ENCODE assay signal across 38 cellular contexts in genomic region chr10:49242604-49243003, GRCh38. TPM values are rescaled to one million over a fixed set of nuclear protein-coding genes. Genes with fewer than 3 reads are reported as not detected.
DNase-seq lines count a peak whose midpoint lies in the region; ATAC-seq, FAIRE-seq and TF ChIP-seq lines count a peak whose summit lies in the region.
"Had no signal": no experiment of that assay in that cellular context is flagged by ENCODE, and none has a peak within 500 bp of the region (broad histone marks: within the 10 kb centered on the region; RNA-seq: fewer than 3 reads in every experiment).

No MANE protein-coding gene starts in this region.

- H3K9ac ChIP-seq in kidney (ENCODE audit: low read length in 2 of 2) = no peak overlapping the region

- H3K27ac ChIP-seq in kidney (ENCODE audit: low read depth in 2 of 2, low read length in 2 of 2) = no peak overlapping the region
- H3K27ac ChIP-seq: dorsolateral prefrontal cortex, left lung, neutrophil, sigmoid colon, upper lobe of left lung had no signal

- peaks cover 19% of the 10 kb centered on the region for H3K27me3 Mint-ChIP-seq in T-helper 2 cell treated with Interferon-gamma antibody and Interleukin-4, amounts not matched to agents 5 μg/mL and 100 μg/mL, for 36 hours (ENCODE audit: low read depth)

- no peak overlapping the region for H3K4me3 ChIP-seq in kidney (ENCODE audit: low read length in 2 of 2)
- H3K4me3 ChIP-seq in mucosa of descending colon = no peak overlapping the region
- H3K4me3 ChIP-seq: dorsolateral prefrontal cortex, gastrocnemius medialis, GM12878, GM23338, left lung, sigmoid colon, upper lobe of left lung had no signal

- no peaks in the 10 kb centered on the region for H3K36me3 Mint-ChIP-seq in T-helper 2 cell treated with Interferon-gamma antibody and Interleukin-4, amounts not matched to agents 5 μg/mL and 100 μg/mL, for 36 hours (ENCODE audit: low read depth)
- H3K36me3 Mint-ChIP-seq: activated CD4-positive, alpha-beta memory T cell treated with anti-CD3 and anti-CD28 coated beads for 36 hours; CD4-positive, alpha-beta memory T cell; stimulated activated effector memory CD8-positive, alpha-beta T cell treated with anti-CD3 and anti-CD28 coated beads, Interleukin-12 subunit alpha, Interleukin-12 subunit beta, amount 100 ng/mL, for 72 hours had no signal

- FAIRE-seq in kidney (lab: Jason Lieb, UNC) = no peak
- FAIRE-seq: GM12878, GM19239 had no signal

- DNase-seq in NCI-H748 (lab: John Stamatoyannopoulos, UW; ENCODE audit: unreplicated experiment) (peak; percentile 57), NCI-H748 treated with DMSO at 0.1 percent for 48 hours (lab: John Stamatoyannopoulos, UW) (no peak), Right ventricle myocardium inferior (ENCODE audit: missing footprints) (peak; percentile 75), kidney (peak; percentile 78), Kasumi-1 (lab: John Stamatoyannopoulos, UW) (no peak), mucosa of descending colon (no peak)
- no peak for DNase-seq in T-helper 2 cell treated with Interferon-gamma antibody and Interleukin-4, amounts not matched to agents 5 μg/mL and 100 μg/mL, for 36 hours (ENCODE audit: low spot score)
- DNase-seq in activated CD4-positive, CD25-positive, alpha-beta regulatory T cell (lab: John Stamatoyannopoulos, UW) = no peak
- DNase-seq: activated CD4-positive, alpha-beta memory T cell treated with anti-CD3 and anti-CD28 coated beads for 36 hours; activated CD4-positive, CD25-positive, alpha-beta regulatory T cell treated with anti-CD3 and anti-CD28 coated beads, Interleukin-2, amount 50 U/mL, for 72 hours; activated naive CD4-positive, alpha-beta T cell treated with Interleukin-2 at 50 U/mL for 16 hours; CD4-positive, alpha-beta memory T cell; dorsolateral prefrontal cortex; gastrocnemius medialis; hypothalamus; immature natural killer cell; KBM-7; left lung; NCI-H2029 treated with DMSO at 0.1 percent for 48 hours; NCI-H526; SHP77 treated with DMSO at 0.1 percent for 48 hours; sigmoid colon; stimulated activated CD4-positive, alpha-beta T cell treated with anti-CD3 and anti-CD28 coated beads, Interleukin-4, amount 100 ng/mL, for 4 hours; substantia nigra; T-helper 2 cell; upper lobe of left lung had no signal

- ATAC-seq in Right ventricle myocardium inferior = peak; percentile 78
- ATAC-seq in mucosa of descending colon = no peak
- ATAC-seq: gastrocnemius medialis; GM12878; left lung; Panc1; stimulated activated effector memory CD8-positive, alpha-beta T cell treated with anti-CD3 and anti-CD28 coated beads, Interleukin-12 subunit alpha, Interleukin-12 subunit beta, amount 100 ng/mL, for 72 hours had no signal

- H3K4me3 Mint-ChIP-seq in T-helper 2 cell treated with Interferon-gamma antibody and Interleukin-4, amounts not matched to agents 5 μg/mL and 100 μg/mL, for 36 hours = no peak overlapping the region
- H3K4me3 Mint-ChIP-seq: activated CD4-positive, alpha-beta memory T cell treated with anti-CD3 and anti-CD28 coated beads for 36 hours; CD4-positive, alpha-beta memory T cell; central memory CD8-positive, alpha-beta T cell; immature natural killer cell; stimulated activated effector memory CD8-positive, alpha-beta T cell treated with anti-CD3 and anti-CD28 coated beads, Interleukin-12 subunit alpha, Interleukin-12 subunit beta, amount 100 ng/mL, for 72 hours had no signal

- TF ChIP-seq CTCF in kidney (IDR thresholded peaks at IDR 0.05; ENCODE audit: borderline replicate concordance, extremely low read depth, insufficient read depth) = no peak
- TF ChIP-seq CTCF in mucosa of descending colon (IDR thresholded peaks at IDR 0.05) = no peak

- no peaks in the 10 kb centered on the region for H3K4me1 Mint-ChIP-seq in T-helper 2 cell treated with Interferon-gamma antibody and Interleukin-4, amounts not matched to agents 5 μg/mL and 100 μg/mL, for 36 hours (ENCODE audit: low read depth)
- H3K4me1 Mint-ChIP-seq: CD4-positive, alpha-beta memory T cell; central memory CD8-positive, alpha-beta T cell; immature natural killer cell; stimulated activated effector memory CD8-positive, alpha-beta T cell treated with anti-CD3 and anti-CD28 coated beads, Interleukin-12 subunit alpha, Interleukin-12 subunit beta, amount 100 ng/mL, for 72 hours had no signal

- no peaks in the 10 kb centered on the region for H3K9me3 Mint-ChIP-seq in T-helper 2 cell treated with Interferon-gamma antibody and Interleukin-4, amounts not matched to agents 5 μg/mL and 100 μg/mL, for 36 hours
- H3K9me3 Mint-ChIP-seq: central memory CD8-positive, alpha-beta T cell; GM23338; immature natural killer cell had no signal

- intact Hi-C loops in Right ventricle myocardium inferior (cut with DNase I) = loop anchor here (2.0 kb wide), 1 partner anchor 56 kb away; the partner anchor contains the start of gene C10orf71
- intact Hi-C loops in kidney (cut with DNase I) = no loop called here
- intact Hi-C loops in mucosa of descending colon (cut with DNase I, micrococcal nuclease) = no loop called here

- H3K36me3 ChIP-seq in kidney (ENCODE audit: control insufficient read depth in 1 of 2, insufficient read depth in 2 of 2, low read length in 2 of 2) = no peaks in the 10 kb centered on the region
- no peaks in the 10 kb centered on the region for H3K36me3 ChIP-seq in mucosa of descending colon (ENCODE audit: low read depth)
- H3K36me3 ChIP-seq: gastrocnemius medialis, left lung, neutrophil, sigmoid colon, upper lobe of left lung had no signal

- H3K27ac Mint-ChIP-seq in T-helper 2 cell treated with Interferon-gamma antibody and Interleukin-4, amounts not matched to agents 5 μg/mL and 100 μg/mL, for 36 hours = no peak overlapping the region
- H3K27ac Mint-ChIP-seq: activated CD4-positive, alpha-beta memory T cell treated with anti-CD3 and anti-CD28 coated beads for 36 hours; CD4-positive, alpha-beta memory T cell; GM23338; immature natural killer cell; progenitor cell of endocrine pancreas; stimulated activated effector memory CD8-positive, alpha-beta T cell treated with anti-CD3 and anti-CD28 coated beads, Interleukin-12 subunit alpha, Interleukin-12 subunit beta, amount 100 ng/mL, for 72 hours had no signal

- H3K4me1 ChIP-seq in kidney (ENCODE audit: control insufficient read depth in 1 of 2, insufficient read depth in 1 of 2, low read depth in 1 of 2, low read length in 2 of 2) (peaks cover 3 to 4% of the 10 kb centered on the region in 2 donors), mucosa of descending colon (ENCODE audit: low read depth) (no peaks in the 10 kb centered on the region)
- H3K4me1 ChIP-seq: gastrocnemius medialis, sigmoid colon, upper lobe of left lung had no signal

- H3K9me3 ChIP-seq in kidney (ENCODE audit: control insufficient read depth in 1 of 2, low read length in 2 of 2) (no peaks in the 10 kb centered on the region), mucosa of descending colon (no peaks in the 10 kb centered on the region)
- H3K9me3 ChIP-seq: gastrocnemius medialis, left lung, neutrophil, sigmoid colon, upper lobe of left lung had no signal

RNA-seq across cellular contexts. Expression of gene TMEM273, which starts 54.4 kb away (rescaled TPM):
- total RNA-seq in Right ventricle myocardium inferior (27.9 TPM), kidney (16.8 TPM), mucosa of descending colon (10 to 100 TPM in 1 of 3 donors, 1 to 10 TPM in 2; 4.8 to 12.7 (median 7.0) TPM)
- 3.2 TPM for polyA plus RNA-seq in kidney (ENCODE audit: insufficient read depth, low read depth, low replicate concordance)
- total RNA-seq: A172, fibroblast of lung, GM23338, HT-29, MCF 10A, progenitor cell of endocrine pancreas had no signal
- polyA plus RNA-seq: GM23338 had no signal

RNA-seq across cellular contexts. Expression of gene C10orf71, which starts 56.4 kb away (rescaled TPM):
- total RNA-seq in Right ventricle myocardium inferior (108 TPM), kidney (not detected), mucosa of descending colon (under 1 TPM in 1 of 3 donors, not detected in 2; 0.05 TPM)
- 0.28 TPM for polyA plus RNA-seq in kidney (ENCODE audit: insufficient read depth, low read depth, low replicate concordance)
- total RNA-seq: A172; activated CD4-positive, alpha-beta memory T cell treated with anti-CD3 and anti-CD28 coated beads for 36 hours; CD4-positive, alpha-beta memory T cell; fibroblast of lung; GM12878; GM23338; HT-29; left lung; MCF 10A; progenitor cell of endocrine pancreas; sigmoid colon; upper lobe of left lung had no signal
- polyA plus RNA-seq: CD4-positive, alpha-beta memory T cell; fibroblast of lung; GM12878; GM23338; immature natural killer cell; sigmoid colon had no signal

Comparison
In these comparisons a context has a peak if more than half of its experiments do, and no peak if none do; other contexts are left out.
1. DNase-seq: peak in NCI-H748 (single experiment), Right ventricle myocardium inferior (single experiment) and kidney (single experiment); none in NCI-H748 treated with DMSO at 0.1 percent for 48 hours (single experiment), Kasumi-1 (0 of 2), mucosa of descending colon (0 of 3), T-helper 2 cell treated with Interferon-gamma antibody and Interleukin-4, amounts not matched to agents 5 μg/mL and 100 μg/mL, for 36 hours (single experiment) and activated CD4-positive, CD25-positive, alpha-beta regulatory T cell (0 of 4).
2. RNA of gene C10orf71, which starts 56.4 kb away (total RNA-seq): 108 TPM in Right ventricle myocardium inferior (single experiment); 0.05 TPM in mucosa of descending colon and not detected in kidney (single experiment); every median in the first group is over 100 times any median in the second.